In genomic region chr3:156251424-156251823, GRCh38 we compare ENCODE assay signal across 28 cellular contexts.
"Had no signal": no experiment of that assay in that cellular context is flagged by ENCODE, and none has a peak within 500 bp of the region (broad histone marks: within the 10 kb centered on the region; RNA-seq: fewer than 3 reads in every experiment).

No MANE protein-coding gene starts in this region.

- H3K27ac ChIP-seq: left lung, lower lobe of right lung, pancreas, prostate gland, spleen, tibial nerve, upper lobe of left lung had no signal

- H3K4me1 ChIP-seq: left lung, lower lobe of right lung, pancreas, prostate gland, spleen, upper lobe of left lung had no signal

- H3K4me3 ChIP-seq: left lung, lower lobe of right lung, pancreas, prostate gland, spleen, tibial nerve, upper lobe of left lung had no signal

- H3K9me3 ChIP-seq: left lung, lower lobe of right lung, pancreas, prostate gland, spleen, tibial nerve, upper lobe of left lung had no signal

- DNase-seq: hippocampal formation; kidney glomerular epithelial cell; left colon; left lung; lower lobe of right lung; mammary epithelial cell; mesenchymal stem cell; naive B cell; natural killer cell; nephron progenitor cell; pancreas; posterior cingulate gyrus; retina; right cardiac atrium; small intestine; spleen; stimulated activated CD4-positive, alpha-beta T cell treated with anti-CD3 and anti-CD28 coated beads, Interleukin-1b, Interleukin-23, amount 100 ng/mL, for 48 hours; stimulated activated CD4-positive, alpha-beta T cell treated with anti-CD3 and anti-CD28 coated beads, Interleukin-2, amount 100 ng/mL, for 48 hours; stimulated activated CD4-positive, alpha-beta T cell treated with anti-CD3 and anti-CD28 coated beads, Interleukin-4, amount 100 ng/mL, for 4 hours; stimulated activated CD8-positive, alpha-beta memory T cell treated with anti-CD3 and anti-CD28 coated beads, Interleukin-4, amount 100 ng/mL, for 48 hours; stimulated activated naive CD4-positive, alpha-beta T cell treated with Interleukin-2 at 50 U/mL for 16 hours; stimulated activated naive CD8-positive, alpha-beta T cell treated with anti-CD3 and anti-CD28 coated beads, Interleukin-15, amount 100 ng/mL, for 72 hours; substantia nigra; upper lobe of left lung had no signal

- H3K27me3 ChIP-seq: left lung, pancreas, tibial nerve, upper lobe of left lung had no signal

- ATAC-seq: left colon; left lung; lower lobe of right lung; natural killer cell; pancreas; right cardiac atrium; sciatic nerve; stimulated activated memory B cell treated with anti-CD40 and anti-IgM and Interleukin-4, amounts not matched to agents 10 μg/mL and 1 μg/mL and 100 μg/mL, for 72 hours; stimulated activated naive CD8-positive, alpha-beta T cell treated with anti-CD3 and anti-CD28 coated beads, Interleukin-15, amount 100 ng/mL, for 72 hours had no signal

- H3K36me3 ChIP-seq: left lung, lower lobe of right lung, pancreas, prostate gland, spleen, tibial nerve, upper lobe of left lung had no signal
